Comparison of ENCODE assay signal across 1 cellular context in the genomic region with DNA sequence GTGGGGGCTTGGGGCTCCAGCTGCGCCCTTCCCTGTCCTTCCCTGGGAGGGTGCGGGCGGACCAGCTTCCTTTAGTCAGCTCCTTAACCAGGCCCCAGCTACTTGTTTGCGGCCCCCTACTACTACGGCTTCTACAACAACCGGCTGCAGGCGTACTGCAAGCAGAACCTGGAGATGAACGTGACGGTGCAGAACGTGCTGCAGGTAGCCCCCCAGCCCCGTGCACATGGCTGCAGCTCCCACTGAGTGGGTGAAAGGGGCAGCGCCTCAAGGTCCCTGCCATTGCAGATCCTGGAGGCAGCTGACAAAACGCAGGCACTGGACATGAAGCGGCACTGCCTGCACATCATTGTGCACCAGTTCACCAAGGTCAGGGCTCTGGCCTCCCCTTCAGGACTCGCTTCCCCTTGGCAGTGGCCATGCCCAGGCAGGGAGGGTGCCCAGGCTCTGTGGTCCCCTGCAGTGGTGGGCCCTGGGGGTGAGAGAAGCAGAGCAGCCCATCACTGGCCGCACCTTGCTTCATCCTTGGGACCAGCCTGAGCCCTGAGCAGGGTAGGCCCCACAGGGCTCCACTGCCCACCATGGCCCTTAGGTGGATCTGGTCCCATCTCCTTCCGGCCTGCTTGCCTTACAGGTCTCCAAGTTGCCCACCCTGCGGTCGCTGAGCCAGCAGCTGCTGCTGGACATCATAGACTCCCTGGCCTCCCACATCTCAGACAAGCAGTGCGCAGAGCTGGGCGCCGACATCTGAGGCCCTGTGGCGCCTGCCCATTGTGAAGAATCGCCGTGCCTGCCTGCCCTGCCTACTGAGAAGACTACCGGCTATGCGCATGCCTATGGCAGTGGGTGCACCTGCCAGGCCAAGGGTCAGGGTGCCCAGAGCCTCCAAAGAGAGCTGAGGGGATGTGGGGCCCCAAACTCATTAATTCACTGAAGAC.
A peak's percentile ranks its signal among the peaks of the same experiment; 100 is the strongest.
TF ChIP-seq lines count a peak whose summit lies in the region.

No MANE protein-coding gene starts in this region.

TF ChIP-seq in K562, 482 proteins besides CTCF, POLR2A, EP300 and RAD21 (continued from another document and continues in another):
- TF ChIP-seq FOXA3 (CRISPR knock-in tag; conservative IDR thresholded peaks at IDR 0.05 in 1 of 2, IDR thresholded peaks at IDR 0.05 in 1 of 2) (no peak), ZNF780A (CRISPR knock-in tag; IDR thresholded peaks at IDR 0.05) (no peak), HDAC2 (IDR thresholded peaks at IDR 0.05) (no peak), FOXK1 (CRISPR knock-in tag; IDR thresholded peaks at IDR 0.05; ENCODE audit: borderline replicate concordance) (no peak), BRCA1 (IDR thresholded peaks at IDR 0.05) (no peak), BRCA1 (CRISPR knock-in tag; IDR thresholded peaks at IDR 0.05) (no peak), LARP7 (IDR thresholded peaks at IDR 0.05) (no peak), ZNF212 (CRISPR knock-in tag; IDR thresholded peaks at IDR 0.05) (no peak), RFX1 (IDR thresholded peaks at IDR 0.05) (no peak), CREB1 (IDR thresholded peaks at IDR 0.05) (no peak), CREB1 (CRISPR knock-in tag; IDR thresholded peaks at IDR 0.05) (no peak), CBX1 (IDR thresholded peaks at IDR 0.05; ENCODE audit: low read depth) (no peak), POLR2G (IDR thresholded peaks at IDR 0.05; ENCODE audit: low read depth, low read length) (no peak), NR1H2 (CRISPR knock-in tag; IDR thresholded peaks at IDR 0.05) (no peak), RBM25 (IDR thresholded peaks at IDR 0.05; ENCODE audit: low read depth, low read length, severe bottlenecking) (no peak), PTTG1 (tag; IDR thresholded peaks at IDR 0.05; ENCODE audit: low read depth) (no peak), PRPF4 (IDR thresholded peaks at IDR 0.05; ENCODE audit: insufficient read depth, low read depth, low read length, poor library complexity, severe bottlenecking) (no peak), DMBX1 (CRISPR knock-in tag; IDR thresholded peaks at IDR 0.05; ENCODE audit: borderline replicate concordance) (no peak), DACH1 (IDR thresholded peaks at IDR 0.05; ENCODE audit: partially characterized antibody) (no peak), MXI1 (IDR thresholded peaks at IDR 0.05; ENCODE audit: low read depth, low read length) (no peak), RHOXF2B (CRISPR knock-in tag; conservative IDR thresholded peaks at IDR 0.05) (0 out of 2 replicates have a peak, but pooled peaks have one; percentile 39), CC2D1A (IDR thresholded peaks at IDR 0.05) (no peak), ZNF644 (tag; IDR thresholded peaks at IDR 0.05; ENCODE audit: low read depth) (no peak), C11orf30 (IDR thresholded peaks at IDR 0.05; ENCODE audit: low read depth) (no peak), HLTF (IDR thresholded peaks at IDR 0.05) (no peak), COPS2 (conservative IDR thresholded peaks at IDR 0.05) (no peak), TAF7 (tag; IDR thresholded peaks at IDR 0.05) (no peak), TAF15 (IDR thresholded peaks at IDR 0.05; ENCODE audit: low read depth, low read length) (no peak), SMARCA4 (IDR thresholded peaks at IDR 0.05) (no peak), KDM1A (IDR thresholded peaks at IDR 0.05) (no peak), SIN3A (IDR thresholded peaks at IDR 0.05; ENCODE audit: borderline replicate concordance in 2 of 2, control insufficient read depth in 1 of 2, low read depth in 2 of 2, low read length in 2 of 2) (no peak), ZNF311 (CRISPR knock-in tag; IDR thresholded peaks at IDR 0.05) (no peak), NEUROD1 (IDR thresholded peaks at IDR 0.05; ENCODE audit: borderline replicate concordance, low read depth, low read length, partially characterized antibody) (no peak), TCF3 (CRISPR knock-in tag; IDR thresholded peaks at IDR 0.05) (no peak)
- TF ChIP-seq, protein P1, sequence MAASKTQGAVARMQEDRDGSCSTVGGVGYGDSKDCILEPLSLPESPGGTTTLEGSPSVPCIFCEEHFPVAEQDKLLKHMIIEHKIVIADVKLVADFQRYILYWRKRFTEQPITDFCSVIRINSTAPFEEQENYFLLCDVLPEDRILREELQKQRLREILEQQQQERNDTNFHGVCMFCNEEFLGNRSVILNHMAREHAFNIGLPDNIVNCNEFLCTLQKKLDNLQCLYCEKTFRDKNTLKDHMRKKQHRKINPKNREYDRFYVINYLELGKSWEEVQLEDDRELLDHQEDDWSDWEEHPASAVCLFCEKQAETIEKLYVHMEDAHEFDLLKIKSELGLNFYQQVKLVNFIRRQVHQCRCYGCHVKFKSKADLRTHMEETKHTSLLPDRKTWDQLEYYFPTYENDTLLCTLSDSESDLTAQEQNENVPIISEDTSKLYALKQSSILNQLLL (CRISPR knock-in tag; IDR thresholded peaks at IDR 0.05; ENCODE audit: borderline replicate concordance): peak; percentile 5; the same call in 1 of the 2 replicates
- TF ChIP-seq, protein P2, sequence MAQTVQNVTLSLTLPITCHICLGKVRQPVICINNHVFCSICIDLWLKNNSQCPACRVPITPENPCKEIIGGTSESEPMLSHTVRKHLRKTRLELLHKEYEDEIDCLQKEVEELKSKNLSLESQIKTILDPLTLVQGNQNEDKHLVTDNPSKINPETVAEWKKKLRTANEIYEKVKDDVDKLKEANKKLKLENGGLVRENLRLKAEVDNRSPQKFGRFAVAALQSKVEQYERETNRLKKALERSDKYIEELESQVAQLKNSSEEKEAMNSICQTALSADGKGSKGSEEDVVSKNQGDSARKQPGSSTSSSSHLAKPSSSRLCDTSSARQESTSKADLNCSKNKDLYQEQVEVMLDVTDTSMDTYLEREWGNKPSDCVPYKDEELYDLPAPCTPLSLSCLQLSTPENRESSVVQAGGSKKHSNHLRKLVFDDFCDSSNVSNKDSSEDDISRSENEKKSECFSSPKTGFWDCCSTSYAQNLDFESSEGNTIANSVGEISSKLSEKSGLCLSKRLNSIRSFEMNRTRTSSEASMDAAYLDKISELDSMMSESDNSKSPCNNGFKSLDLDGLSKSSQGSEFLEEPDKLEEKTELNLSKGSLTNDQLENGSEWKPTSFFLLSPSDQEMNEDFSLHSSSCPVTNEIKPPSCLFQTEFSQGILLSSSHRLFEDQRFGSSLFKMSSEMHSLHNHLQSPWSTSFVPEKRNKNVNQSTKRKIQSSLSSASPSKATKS (CRISPR knock-in tag; IDR thresholded peaks at IDR 0.05): 0 out of 2 replicates have a peak, but pooled peaks have one; percentile 51
- TF ChIP-seq, protein P3, sequence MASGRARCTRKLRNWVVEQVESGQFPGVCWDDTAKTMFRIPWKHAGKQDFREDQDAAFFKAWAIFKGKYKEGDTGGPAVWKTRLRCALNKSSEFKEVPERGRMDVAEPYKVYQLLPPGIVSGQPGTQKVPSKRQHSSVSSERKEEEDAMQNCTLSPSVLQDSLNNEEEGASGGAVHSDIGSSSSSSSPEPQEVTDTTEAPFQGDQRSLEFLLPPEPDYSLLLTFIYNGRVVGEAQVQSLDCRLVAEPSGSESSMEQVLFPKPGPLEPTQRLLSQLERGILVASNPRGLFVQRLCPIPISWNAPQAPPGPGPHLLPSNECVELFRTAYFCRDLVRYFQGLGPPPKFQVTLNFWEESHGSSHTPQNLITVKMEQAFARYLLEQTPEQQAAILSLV (tag; IDR thresholded peaks at IDR 0.05): no peak
- TF ChIP-seq, protein P4, sequence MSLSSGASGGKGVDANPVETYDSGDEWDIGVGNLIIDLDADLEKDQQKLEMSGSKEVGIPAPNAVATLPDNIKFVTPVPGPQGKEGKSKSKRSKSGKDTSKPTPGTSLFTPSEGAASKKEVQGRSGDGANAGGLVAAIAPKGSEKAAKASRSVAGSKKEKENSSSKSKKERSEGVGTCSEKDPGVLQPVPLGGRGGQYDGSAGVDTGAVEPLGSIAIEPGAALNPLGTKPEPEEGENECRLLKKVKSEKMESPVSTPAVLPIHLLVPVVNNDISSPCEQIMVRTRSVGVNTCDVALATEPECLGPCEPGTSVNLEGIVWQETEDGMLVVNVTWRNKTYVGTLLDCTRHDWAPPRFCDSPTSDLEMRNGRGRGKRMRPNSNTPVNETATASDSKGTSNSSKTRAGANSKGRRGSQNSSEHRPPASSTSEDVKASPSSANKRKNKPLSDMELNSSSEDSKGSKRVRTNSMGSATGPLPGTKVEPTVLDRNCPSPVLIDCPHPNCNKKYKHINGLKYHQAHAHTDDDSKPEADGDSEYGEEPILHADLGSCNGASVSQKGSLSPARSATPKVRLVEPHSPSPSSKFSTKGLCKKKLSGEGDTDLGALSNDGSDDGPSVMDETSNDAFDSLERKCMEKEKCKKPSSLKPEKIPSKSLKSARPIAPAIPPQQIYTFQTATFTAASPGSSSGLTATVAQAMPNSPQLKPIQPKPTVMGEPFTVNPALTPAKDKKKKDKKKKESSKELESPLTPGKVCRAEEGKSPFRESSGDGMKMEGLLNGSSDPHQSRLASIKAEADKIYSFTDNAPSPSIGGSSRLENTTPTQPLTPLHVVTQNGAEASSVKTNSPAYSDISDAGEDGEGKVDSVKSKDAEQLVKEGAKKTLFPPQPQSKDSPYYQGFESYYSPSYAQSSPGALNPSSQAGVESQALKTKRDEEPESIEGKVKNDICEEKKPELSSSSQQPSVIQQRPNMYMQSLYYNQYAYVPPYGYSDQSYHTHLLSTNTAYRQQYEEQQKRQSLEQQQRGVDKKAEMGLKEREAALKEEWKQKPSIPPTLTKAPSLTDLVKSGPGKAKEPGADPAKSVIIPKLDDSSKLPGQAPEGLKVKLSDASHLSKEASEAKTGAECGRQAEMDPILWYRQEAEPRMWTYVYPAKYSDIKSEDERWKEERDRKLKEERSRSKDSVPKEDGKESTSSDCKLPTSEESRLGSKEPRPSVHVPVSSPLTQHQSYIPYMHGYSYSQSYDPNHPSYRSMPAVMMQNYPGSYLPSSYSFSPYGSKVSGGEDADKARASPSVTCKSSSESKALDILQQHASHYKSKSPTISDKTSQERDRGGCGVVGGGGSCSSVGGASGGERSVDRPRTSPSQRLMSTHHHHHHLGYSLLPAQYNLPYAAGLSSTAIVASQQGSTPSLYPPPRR (CRISPR knock-in tag; IDR thresholded peaks at IDR 0.05; ENCODE audit: borderline replicate concordance): no peak
- TF ChIP-seq, protein P5, sequence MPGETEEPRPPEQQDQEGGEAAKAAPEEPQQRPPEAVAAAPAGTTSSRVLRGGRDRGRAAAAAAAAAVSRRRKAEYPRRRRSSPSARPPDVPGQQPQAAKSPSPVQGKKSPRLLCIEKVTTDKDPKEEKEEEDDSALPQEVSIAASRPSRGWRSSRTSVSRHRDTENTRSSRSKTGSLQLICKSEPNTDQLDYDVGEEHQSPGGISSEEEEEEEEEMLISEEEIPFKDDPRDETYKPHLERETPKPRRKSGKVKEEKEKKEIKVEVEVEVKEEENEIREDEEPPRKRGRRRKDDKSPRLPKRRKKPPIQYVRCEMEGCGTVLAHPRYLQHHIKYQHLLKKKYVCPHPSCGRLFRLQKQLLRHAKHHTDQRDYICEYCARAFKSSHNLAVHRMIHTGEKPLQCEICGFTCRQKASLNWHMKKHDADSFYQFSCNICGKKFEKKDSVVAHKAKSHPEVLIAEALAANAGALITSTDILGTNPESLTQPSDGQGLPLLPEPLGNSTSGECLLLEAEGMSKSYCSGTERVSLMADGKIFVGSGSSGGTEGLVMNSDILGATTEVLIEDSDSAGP (CRISPR knock-in tag; IDR thresholded peaks at IDR 0.05): no peak
- TF ChIP-seq, protein P6, sequence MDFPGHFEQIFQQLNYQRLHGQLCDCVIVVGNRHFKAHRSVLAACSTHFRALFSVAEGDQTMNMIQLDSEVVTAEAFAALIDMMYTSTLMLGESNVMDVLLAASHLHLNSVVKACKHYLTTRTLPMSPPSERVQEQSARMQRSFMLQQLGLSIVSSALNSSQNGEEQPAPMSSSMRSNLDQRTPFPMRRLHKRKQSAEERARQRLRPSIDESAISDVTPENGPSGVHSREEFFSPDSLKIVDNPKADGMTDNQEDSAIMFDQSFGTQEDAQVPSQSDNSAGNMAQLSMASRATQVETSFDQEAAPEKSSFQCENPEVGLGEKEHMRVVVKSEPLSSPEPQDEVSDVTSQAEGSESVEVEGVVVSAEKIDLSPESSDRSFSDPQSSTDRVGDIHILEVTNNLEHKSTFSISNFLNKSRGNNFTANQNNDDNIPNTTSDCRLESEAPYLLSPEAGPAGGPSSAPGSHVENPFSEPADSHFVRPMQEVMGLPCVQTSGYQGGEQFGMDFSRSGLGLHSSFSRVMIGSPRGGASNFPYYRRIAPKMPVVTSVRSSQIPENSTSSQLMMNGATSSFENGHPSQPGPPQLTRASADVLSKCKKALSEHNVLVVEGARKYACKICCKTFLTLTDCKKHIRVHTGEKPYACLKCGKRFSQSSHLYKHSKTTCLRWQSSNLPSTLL (IDR thresholded peaks at IDR 0.05): no peak
- TF ChIP-seq, protein P7, sequence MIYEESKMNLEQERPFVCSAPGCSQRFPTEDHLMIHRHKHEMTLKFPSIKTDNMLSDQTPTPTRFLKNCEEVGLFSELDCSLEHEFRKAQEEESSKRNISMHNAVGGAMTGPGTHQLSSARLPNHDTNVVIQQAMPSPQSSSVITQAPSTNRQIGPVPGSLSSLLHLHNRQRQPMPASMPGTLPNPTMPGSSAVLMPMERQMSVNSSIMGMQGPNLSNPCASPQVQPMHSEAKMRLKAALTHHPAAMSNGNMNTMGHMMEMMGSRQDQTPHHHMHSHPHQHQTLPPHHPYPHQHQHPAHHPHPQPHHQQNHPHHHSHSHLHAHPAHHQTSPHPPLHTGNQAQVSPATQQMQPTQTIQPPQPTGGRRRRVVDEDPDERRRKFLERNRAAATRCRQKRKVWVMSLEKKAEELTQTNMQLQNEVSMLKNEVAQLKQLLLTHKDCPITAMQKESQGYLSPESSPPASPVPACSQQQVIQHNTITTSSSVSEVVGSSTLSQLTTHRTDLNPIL (CRISPR knock-in tag; IDR thresholded peaks at IDR 0.05): no peak
- TF ChIP-seq, protein P8, sequence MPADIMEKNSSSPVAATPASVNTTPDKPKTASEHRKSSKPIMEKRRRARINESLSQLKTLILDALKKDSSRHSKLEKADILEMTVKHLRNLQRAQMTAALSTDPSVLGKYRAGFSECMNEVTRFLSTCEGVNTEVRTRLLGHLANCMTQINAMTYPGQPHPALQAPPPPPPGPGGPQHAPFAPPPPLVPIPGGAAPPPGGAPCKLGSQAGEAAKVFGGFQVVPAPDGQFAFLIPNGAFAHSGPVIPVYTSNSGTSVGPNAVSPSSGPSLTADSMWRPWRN (IDR thresholded peaks at IDR 0.05; ENCODE audit: low read depth): no peak
- TF ChIP-seq, protein P9, sequence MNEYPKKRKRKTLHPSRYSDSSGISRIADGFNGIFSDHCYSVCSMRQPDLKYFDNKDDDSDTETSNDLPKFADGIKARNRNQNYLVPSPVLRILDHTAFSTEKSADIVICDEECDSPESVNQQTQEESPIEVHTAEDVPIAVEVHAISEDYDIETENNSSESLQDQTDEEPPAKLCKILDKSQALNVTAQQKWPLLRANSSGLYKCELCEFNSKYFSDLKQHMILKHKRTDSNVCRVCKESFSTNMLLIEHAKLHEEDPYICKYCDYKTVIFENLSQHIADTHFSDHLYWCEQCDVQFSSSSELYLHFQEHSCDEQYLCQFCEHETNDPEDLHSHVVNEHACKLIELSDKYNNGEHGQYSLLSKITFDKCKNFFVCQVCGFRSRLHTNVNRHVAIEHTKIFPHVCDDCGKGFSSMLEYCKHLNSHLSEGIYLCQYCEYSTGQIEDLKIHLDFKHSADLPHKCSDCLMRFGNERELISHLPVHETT (CRISPR knock-in tag; conservative IDR thresholded peaks at IDR 0.05 in 1 of 2, IDR thresholded peaks at IDR 0.05 in 1 of 2): no peak
- TF ChIP-seq, protein P10, sequence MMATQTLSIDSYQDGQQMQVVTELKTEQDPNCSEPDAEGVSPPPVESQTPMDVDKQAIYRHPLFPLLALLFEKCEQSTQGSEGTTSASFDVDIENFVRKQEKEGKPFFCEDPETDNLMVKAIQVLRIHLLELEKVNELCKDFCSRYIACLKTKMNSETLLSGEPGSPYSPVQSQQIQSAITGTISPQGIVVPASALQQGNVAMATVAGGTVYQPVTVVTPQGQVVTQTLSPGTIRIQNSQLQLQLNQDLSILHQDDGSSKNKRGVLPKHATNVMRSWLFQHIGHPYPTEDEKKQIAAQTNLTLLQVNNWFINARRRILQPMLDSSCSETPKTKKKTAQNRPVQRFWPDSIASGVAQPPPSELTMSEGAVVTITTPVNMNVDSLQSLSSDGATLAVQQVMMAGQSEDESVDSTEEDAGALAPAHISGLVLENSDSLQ (IDR thresholded peaks at IDR 0.05): no peak
